In genomic region chrX:38275615-38276014, GRCh38 we compare ENCODE assay signal across 1 cellular context.
TF ChIP-seq lines count a peak whose summit lies in the region.

No MANE protein-coding gene starts in this region.

TF ChIP-seq in SK-N-SH, 30 proteins besides CTCF, POLR2A, EP300 and RAD21 (continued from another document):
- TF ChIP-seq MXI1 (IDR thresholded peaks at IDR 0.05; ENCODE audit: low read depth, low read length) (no peak), TCF12 (IDR thresholded peaks at IDR 0.05) (peak; percentile 21; the same call in 1 of the 2 replicates)
